8 cellular contexts compared by ENCODE assay signal in genomic region chr7:27210441-27211083, GRCh38. TPM values are rescaled to one million over a fixed set of nuclear protein-coding genes. Genes with fewer than 3 reads are reported as not detected.
A peak's percentile ranks its signal among the peaks of the same experiment; 100 is the strongest.
DNase-seq lines count a peak whose midpoint lies in the region; ATAC-seq, FAIRE-seq and TF ChIP-seq lines count a peak whose summit lies in the region.

No MANE protein-coding gene starts in this region.

- CTCF ChIA-PET in activated CD4-positive, alpha-beta T cell treated with anti-CD3 and anti-CD28 coated beads, Interleukin-2, amount 10 ng/mL, durations not matched to agents 7 days and 5 days (lab: Charles Lee): interaction anchor here (0.9 to 1.7 kb wide), 8 partner anchors 12 to 52 kb away, joined by 3 to 5 read pairs (median 3); partner anchors contain the start of gene HOXA10

- peak; percentile 75 for TF ChIP-seq CTCF in epithelial cell of proximal tubule (conservative IDR thresholded peaks at IDR 0.05; ENCODE audit: low read depth, low read length)

- H3K4me1 Mint-ChIP-seq in activated CD4-positive, alpha-beta T cell treated with anti-CD3 and anti-CD28 coated beads, Interleukin-2, amount 10 ng/mL, durations not matched to agents 7 days and 5 days: peaks cover 6% of the 10 kb centered on the region

- POLR2A ChIA-PET in activated CD4-positive, alpha-beta T cell treated with anti-CD3 and anti-CD28 coated beads, Interleukin-2, amount 10 ng/mL, durations not matched to agents 7 days and 5 days (lab: Charles Lee): no interaction called here

- no peaks in the 10 kb centered on the region for H3K9me3 Mint-ChIP-seq in activated CD4-positive, alpha-beta T cell treated with anti-CD3 and anti-CD28 coated beads, Interleukin-2, amount 10 ng/mL, durations not matched to agents 7 days and 5 days

- peak; percentile 80 for DNase-seq in D341Med (ENCODE audit: low spot score)
- DNase-seq in HTR-8/SVneo (ENCODE audit: insufficient read length, low spot score): no peak
- peak; percentile 40 for DNase-seq in activated CD4-positive, alpha-beta T cell treated with anti-CD3 and anti-CD28 coated beads, Interleukin-2, amount 10 ng/mL, durations not matched to agents 7 days and 5 days
- no peak for DNase-seq in epithelial cell of proximal tubule (ENCODE audit: low read depth)
- DNase-seq in myocyte (ENCODE audit: low read depth): peak; percentile 39
- DNase-seq in urothelium cell line (ENCODE audit: low spot score): peak; percentile 86
- no peak for DNase-seq in NCI-H2081 (lab: John Stamatoyannopoulos, UW)

- ATAC-seq in GM21786 (IDR thresholded peaks at IDR 0.05; ENCODE audit: unreplicated experiment): no peak

- FAIRE-seq in HTR-8/SVneo (lab: Jason Lieb, UNC): peak; percentile 52
- FAIRE-seq in urothelium cell line (lab: Jason Lieb, UNC): peak; percentile 77

- H3K27ac Mint-ChIP-seq in activated CD4-positive, alpha-beta T cell treated with anti-CD3 and anti-CD28 coated beads, Interleukin-2, amount 10 ng/mL, durations not matched to agents 7 days and 5 days: no peak overlapping the region

- peaks cover 92% of the 10 kb centered on the region for H3K27me3 Mint-ChIP-seq in activated CD4-positive, alpha-beta T cell treated with anti-CD3 and anti-CD28 coated beads, Interleukin-2, amount 10 ng/mL, durations not matched to agents 7 days and 5 days

- H3K4me3 Mint-ChIP-seq in activated CD4-positive, alpha-beta T cell treated with anti-CD3 and anti-CD28 coated beads, Interleukin-2, amount 10 ng/mL, durations not matched to agents 7 days and 5 days: no peak overlapping the region

- H3K4me3 ChIP-seq in epithelial cell of proximal tubule (ENCODE audit: low read depth, low read length): peak overlapping the region; percentile 37

- H3K36me3 Mint-ChIP-seq in activated CD4-positive, alpha-beta T cell treated with anti-CD3 and anti-CD28 coated beads, Interleukin-2, amount 10 ng/mL, durations not matched to agents 7 days and 5 days (ENCODE audit: low read depth): no peaks in the 10 kb centered on the region

RNA-seq across cellular contexts. Expression of gene HOXA13, which starts 10.7 kb away (rescaled TPM):
- total RNA-seq in activated CD4-positive, alpha-beta T cell treated with anti-CD3 and anti-CD28 coated beads, Interleukin-2, amount 10 ng/mL, durations not matched to agents 7 days and 5 days: not detected
- total RNA-seq in epithelial cell of proximal tubule: not detected in 2 replicates
- total RNA-seq in myocyte: 0.13 and 0.26 TPM in 2 replicates
- polyA plus RNA-seq in myocyte (2012): 0.33 TPM

RNA-seq across cellular contexts. Expression of gene HOXA11, which starts 25.5 kb away (rescaled TPM):
- total RNA-seq in activated CD4-positive, alpha-beta T cell treated with anti-CD3 and anti-CD28 coated beads, Interleukin-2, amount 10 ng/mL, durations not matched to agents 7 days and 5 days: not detected
- total RNA-seq in epithelial cell of proximal tubule: 10.7 and 12.5 TPM in 2 replicates
- total RNA-seq in myocyte: 1.7 TPM in 2 replicates
- 0.96 TPM for polyA plus RNA-seq in myocyte (2012)

RNA-seq across cellular contexts. Expression of gene EVX1, which starts 32.0 kb away (rescaled TPM):
- not detected for total RNA-seq in activated CD4-positive, alpha-beta T cell treated with anti-CD3 and anti-CD28 coated beads, Interleukin-2, amount 10 ng/mL, durations not matched to agents 7 days and 5 days
- not detected in 2 replicates for total RNA-seq in epithelial cell of proximal tubule
- total RNA-seq in myocyte: not detected in 2 replicates
- not detected for polyA plus RNA-seq in myocyte (2012)

RNA-seq across cellular contexts. Expression of gene HOXA10, which starts 36.4 kb away (rescaled TPM):
- not detected for total RNA-seq in activated CD4-positive, alpha-beta T cell treated with anti-CD3 and anti-CD28 coated beads, Interleukin-2, amount 10 ng/mL, durations not matched to agents 7 days and 5 days
- total RNA-seq in epithelial cell of proximal tubule: 36.7 and 51.7 TPM in 2 replicates
- total RNA-seq in myocyte: 14.6 and 15.1 TPM in 2 replicates
- polyA plus RNA-seq in myocyte (2012): 10.1 TPM

RNA-seq across cellular contexts. Expression of gene HOXA9, which starts 45.2 kb away (rescaled TPM):
- not detected for total RNA-seq in activated CD4-positive, alpha-beta T cell treated with anti-CD3 and anti-CD28 coated beads, Interleukin-2, amount 10 ng/mL, durations not matched to agents 7 days and 5 days
- total RNA-seq in epithelial cell of proximal tubule: 82.4 and 104 TPM in 2 replicates
- 9.1 and 13.0 TPM in 2 replicates for total RNA-seq in myocyte
- 1.7 TPM for polyA plus RNA-seq in myocyte (2012)

Comparison
In these comparisons a context has a peak if more than half of its experiments do, and no peak if none do; other contexts are left out.
1. DNase-seq: peak in D341Med (single experiment), activated CD4-positive, alpha-beta T cell treated with anti-CD3 and anti-CD28 coated beads, Interleukin-2, amount 10 ng/mL, durations not matched to agents 7 days and 5 days (single experiment), myocyte (single experiment) and urothelium cell line (single experiment); none in HTR-8/SVneo (single experiment), epithelial cell of proximal tubule (single experiment) and NCI-H2081 (0 of 2).